30 cellular contexts compared by ENCODE assay signal in the genomic region with DNA sequence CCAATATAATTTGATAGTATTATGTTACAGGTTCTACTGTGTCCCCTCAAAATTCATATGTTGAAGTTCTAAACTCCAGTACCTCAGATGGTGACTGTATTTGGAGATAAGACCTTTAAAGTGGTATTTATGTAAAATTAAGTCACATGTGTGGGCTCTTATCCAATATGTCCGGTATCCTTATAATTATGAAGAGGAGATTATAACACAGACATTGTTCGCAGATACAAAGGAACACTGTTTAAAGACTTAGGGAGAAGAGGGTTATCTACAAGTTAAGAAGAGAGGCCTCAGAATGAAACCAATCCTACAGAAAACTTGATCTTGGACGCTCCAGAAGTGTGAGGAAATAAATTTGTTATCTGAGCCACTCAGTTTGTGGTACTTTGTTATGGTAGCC.
"Had no signal": no experiment of that assay in that cellular context is flagged by ENCODE, and none has a peak within 500 bp of the region (broad histone marks: within the 10 kb centered on the region; RNA-seq: fewer than 3 reads in every experiment).

No MANE protein-coding gene starts in this region.

- H3K27me3 ChIP-seq: colonic mucosa, heart right ventricle, sigmoid colon, uterus had no signal

- H3K79me2 ChIP-seq: parathyroid adenoma had no signal

- H3K4me1 ChIP-seq: colonic mucosa, lower lobe of right lung, parathyroid adenoma, sigmoid colon, uterus had no signal

- DNase-seq: activated CD4-positive, alpha-beta T cell treated with anti-CD3 and anti-CD28 coated beads for 48 hours; activated CD4-positive, alpha-beta T cell treated with anti-CD3 and anti-CD28 coated beads, Interleukin-2, amount 50 U/mL, for 48 hours; activated CD8-positive, alpha-beta memory T cell treated with anti-CD3 and anti-CD28 coated beads, Interleukin-2, amount 50 U/mL, for 4 hours; activated gamma-delta T cell treated with Interleukin-2 at 50 U/mL for 16 hours; activated naive CD4-positive, alpha-beta T cell treated with anti-CD3 and anti-CD28 coated beads, Interleukin-2, amount 50 U/mL, for 16 hours; activated T-cell treated with anti-CD3 and anti-CD28 coated beads, Interleukin-2, amount 50 U/mL, for 1 hour; cerebellar nuclear complex; colonic mucosa; effector CD8-positive, alpha-beta T cell; foreskin fibroblast; heart right ventricle; lower lobe of right lung; nucleus accumbens; psoas muscle; sigmoid colon; small intestine; stimulated activated CD4-positive, alpha-beta T cell treated with anti-CD3 and anti-CD28 coated beads, Interleukin-4, amount 100 ng/mL, for 4 hours; stimulated activated CD8-positive, alpha-beta memory T cell treated with anti-CD3 and anti-CD28 coated beads, Interleukin-4, amount 100 ng/mL, for 48 hours; stimulated activated naive CD8-positive, alpha-beta T cell treated with anti-CD3 and anti-CD28 coated beads, Interleukin-15, amount 100 ng/mL, for 72 hours; substantia nigra; SW 1271; T-helper 9 cell; uterus had no signal

- H3K9me3 Mint-ChIP-seq: nephron; stimulated activated memory B cell treated with anti-CD40 and anti-IgM and Interleukin-4, amounts not matched to agents 10 μg/mL and 1 μg/mL and 100 μg/mL, for 72 hours; stimulated activated naive CD8-positive, alpha-beta T cell treated with anti-CD3 and anti-CD28 coated beads, Interleukin-15, amount 100 ng/mL, for 72 hours; T-helper 1 cell treated with Interleukin-12 subunit alpha and Interleukin-12 subunit beta and Interleukin-4 antibody, amounts not matched to agents 30 μg/mL and 1 μg/mL, for 36 hours; type B pancreatic cell had no signal

- H3K36me3 ChIP-seq: colonic mucosa, lower lobe of right lung, sigmoid colon, uterus had no signal

- H3K27ac ChIP-seq: colonic mucosa, heart right ventricle, lower lobe of right lung, parathyroid adenoma, psoas muscle, sigmoid colon, uterus, VCaP had no signal

- H3K9me3 ChIP-seq: colonic mucosa, lower lobe of right lung, psoas muscle, sigmoid colon, uterus had no signal

- H2AFZ ChIP-seq: parathyroid adenoma had no signal

- ATAC-seq: activated CD4-positive, CD25-positive, alpha-beta regulatory T cell treated with anti-CD3 and anti-CD28 coated beads, Interleukin-2, amount 50 U/mL, for 24 hours; heart right ventricle; lower lobe of right lung; psoas muscle; stimulated activated memory B cell treated with anti-CD40 and anti-IgM and Interleukin-4, amounts not matched to agents 10 μg/mL and 1 μg/mL and 100 μg/mL, for 72 hours; stimulated activated naive CD8-positive, alpha-beta T cell treated with anti-CD3 and anti-CD28 coated beads, Interleukin-15, amount 100 ng/mL, for 72 hours had no signal

- H3K27ac Mint-ChIP-seq: stimulated activated memory B cell treated with anti-CD40 and anti-IgM and Interleukin-4, amounts not matched to agents 10 μg/mL and 1 μg/mL and 100 μg/mL, for 72 hours; T-helper 1 cell treated with Interleukin-12 subunit alpha and Interleukin-12 subunit beta and Interleukin-4 antibody, amounts not matched to agents 30 μg/mL and 1 μg/mL, for 36 hours; type B pancreatic cell had no signal

- H3K4me3 ChIP-seq: colonic mucosa, heart right ventricle, lower lobe of right lung, psoas muscle, sigmoid colon, uterus had no signal

- H3K27me3 Mint-ChIP-seq: stimulated activated memory B cell treated with anti-CD40 and anti-IgM and Interleukin-4, amounts not matched to agents 10 μg/mL and 1 μg/mL and 100 μg/mL, for 72 hours; stimulated activated naive CD8-positive, alpha-beta T cell treated with anti-CD3 and anti-CD28 coated beads, Interleukin-15, amount 100 ng/mL, for 72 hours; type B pancreatic cell had no signal

- H3K4me3 Mint-ChIP-seq: nephron; stimulated activated memory B cell treated with anti-CD40 and anti-IgM and Interleukin-4, amounts not matched to agents 10 μg/mL and 1 μg/mL and 100 μg/mL, for 72 hours; stimulated activated naive CD8-positive, alpha-beta T cell treated with anti-CD3 and anti-CD28 coated beads, Interleukin-15, amount 100 ng/mL, for 72 hours; T-helper 1 cell treated with Interleukin-12 subunit alpha and Interleukin-12 subunit beta and Interleukin-4 antibody, amounts not matched to agents 30 μg/mL and 1 μg/mL, for 36 hours; type B pancreatic cell had no signal

- H3K4me1 Mint-ChIP-seq: stimulated activated naive CD8-positive, alpha-beta T cell treated with anti-CD3 and anti-CD28 coated beads, Interleukin-15, amount 100 ng/mL, for 72 hours had no signal

- H3K9ac ChIP-seq: parathyroid adenoma had no signal
